Comparison of ENCODE assay signal across 15 cellular contexts in the genomic region with DNA sequence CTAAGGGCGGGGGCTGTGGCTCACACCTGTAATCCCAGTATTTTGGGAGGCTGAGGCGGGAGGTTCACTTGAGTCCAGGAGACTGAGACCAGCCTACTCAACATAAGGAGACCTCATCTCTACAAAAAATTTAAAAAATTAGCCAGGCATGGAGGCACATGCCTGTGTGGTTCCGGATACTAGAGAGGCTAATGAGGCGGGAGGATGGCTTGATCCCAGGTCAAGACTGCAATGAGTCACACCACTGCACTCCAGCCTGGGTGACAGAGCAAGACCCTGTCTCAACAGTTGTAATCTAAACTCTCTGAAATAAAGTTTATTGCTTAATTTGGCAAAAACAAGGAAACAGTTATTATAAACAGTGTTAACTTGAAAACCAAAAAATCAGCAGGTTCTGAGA.
"Had no signal": no experiment of that assay in that cellular context is flagged by ENCODE, and none has a peak within 500 bp of the region (broad histone marks: within the 10 kb centered on the region; RNA-seq: fewer than 3 reads in every experiment).

No MANE protein-coding gene starts in this region.

- H3K36me3 Mint-ChIP-seq: activated naive CD4-positive, alpha-beta T cell treated with anti-CD3 and anti-CD28 coated beads, Interleukin-2, amount 50 U/mL, for 72 hours; natural killer cell; stimulated activated effector memory CD8-positive, alpha-beta T cell treated with anti-CD3 and anti-CD28 coated beads, Interleukin-12 subunit alpha, Interleukin-12 subunit beta, amount 100 ng/mL, for 72 hours had no signal

- H3K27ac Mint-ChIP-seq: activated naive CD4-positive, alpha-beta T cell treated with anti-CD3 and anti-CD28 coated beads, Interleukin-2, amount 50 U/mL, for 72 hours; activated T-cell treated with anti-CD3 and anti-CD28 coated beads, Interleukin-2, amount 50 U/mL, for 24 hours; natural killer cell; stimulated activated effector memory CD8-positive, alpha-beta T cell treated with anti-CD3 and anti-CD28 coated beads, Interleukin-12 subunit alpha, Interleukin-12 subunit beta, amount 100 ng/mL, for 72 hours; T-helper 2 cell treated with Interferon-gamma antibody and Interleukin-4, amounts not matched to agents 5 μg/mL and 100 μg/mL, for 36 hours had no signal

- H3K4me1 Mint-ChIP-seq: natural killer cell; stimulated activated effector memory CD8-positive, alpha-beta T cell treated with anti-CD3 and anti-CD28 coated beads, Interleukin-12 subunit alpha, Interleukin-12 subunit beta, amount 100 ng/mL, for 72 hours had no signal

- ATAC-seq: activated naive CD4-positive, alpha-beta T cell treated with anti-CD3 and anti-CD28 coated beads, Interleukin-2, amount 50 U/mL, for 72 hours; gastrocnemius medialis; left cardiac atrium; mucosa of descending colon; natural killer cell; right cardiac atrium; stimulated activated effector memory CD8-positive, alpha-beta T cell treated with anti-CD3 and anti-CD28 coated beads, Interleukin-12 subunit alpha, Interleukin-12 subunit beta, amount 100 ng/mL, for 72 hours had no signal

- H3K4me3 Mint-ChIP-seq: activated T-cell treated with anti-CD3 and anti-CD28 coated beads, Interleukin-2, amount 50 U/mL, for 24 hours; natural killer cell; stimulated activated effector memory CD8-positive, alpha-beta T cell treated with anti-CD3 and anti-CD28 coated beads, Interleukin-12 subunit alpha, Interleukin-12 subunit beta, amount 100 ng/mL, for 72 hours; T-helper 2 cell treated with Interferon-gamma antibody and Interleukin-4, amounts not matched to agents 5 μg/mL and 100 μg/mL, for 36 hours had no signal

- H3K9me3 ChIP-seq: esophagus squamous epithelium, gastrocnemius medialis, mucosa of descending colon, tibial artery, vagina had no signal

- H3K27me3 Mint-ChIP-seq: activated T-cell treated with anti-CD3 and anti-CD28 coated beads, Interleukin-2, amount 50 U/mL, for 24 hours had no signal

- DNase-seq: activated effector memory CD4-positive, alpha-beta T cell treated with anti-CD3 and anti-CD28 coated beads, Interleukin-2, amount 50 U/mL, for 16 hours; activated T-cell treated with anti-CD3 and anti-CD28 coated beads, Interleukin-2, amount 50 U/mL, for 24 hours; esophagus squamous epithelium; gastrocnemius medialis; left cardiac atrium; mammary epithelial cell; mucosa of descending colon; natural killer cell; nucleus accumbens; right cardiac atrium; tibial artery had no signal
